1 cellular context compared by ENCODE assay signal in genomic region chr6:26216015-26216885, GRCh38.
TF ChIP-seq lines count a peak whose summit lies in the region.

No MANE protein-coding gene starts in this region.

TF ChIP-seq in HepG2, 621 proteins besides CTCF, POLR2A, EP300 and RAD21 (continued from another document and continues in another):
- TF ChIP-seq NFAT5 (CRISPR knock-in tag; IDR thresholded peaks at IDR 0.05): peak; percentile 73; the same call in 1 of the 2 replicates
- TF ChIP-seq REL (CRISPR knock-in tag; conservative IDR thresholded peaks at IDR 0.05): no peak
- TF ChIP-seq DRAP1 (CRISPR knock-in tag; IDR thresholded peaks at IDR 0.05): no peak
- TF ChIP-seq PAXIP1 (CRISPR knock-in tag; conservative IDR thresholded peaks at IDR 0.05): no peak
- TF ChIP-seq ATF1 (CRISPR knock-in tag; IDR thresholded peaks at IDR 0.05): peak; percentile 89
- no peak for TF ChIP-seq ZNF414 (CRISPR knock-in tag; IDR thresholded peaks at IDR 0.05)
- no peak for TF ChIP-seq SNRNP70 (IDR thresholded peaks at IDR 0.05; ENCODE audit: low read depth, low read length)
- TF ChIP-seq ZBTB34 (CRISPR knock-in tag; IDR thresholded peaks at IDR 0.05): no peak
- TF ChIP-seq NFE2L2 (IDR thresholded peaks at IDR 0.05; ENCODE audit: low read length): no peak
- no peak for TF ChIP-seq GPBP1L1 (CRISPR knock-in tag; IDR thresholded peaks at IDR 0.05)
- no peak for TF ChIP-seq CSRNP1 (CRISPR knock-in tag; IDR thresholded peaks at IDR 0.05)
- no peak; the same call in 1 of the 2 replicates for TF ChIP-seq HOXA7 (CRISPR knock-in tag; IDR thresholded peaks at IDR 0.05)
- no peak for TF ChIP-seq HOXA3 (CRISPR knock-in tag; IDR thresholded peaks at IDR 0.05)
- TF ChIP-seq ZNF362 (CRISPR knock-in tag; IDR thresholded peaks at IDR 0.05; ENCODE audit: borderline replicate concordance): no peak
- TF ChIP-seq ZUFSP (CRISPR knock-in tag; IDR thresholded peaks at IDR 0.05; ENCODE audit: borderline replicate concordance): no peak
- no peak for TF ChIP-seq ZNF607 (CRISPR knock-in tag; IDR thresholded peaks at IDR 0.05; ENCODE audit: borderline replicate concordance)
- TF ChIP-seq SMC3 (IDR thresholded peaks at IDR 0.05; ENCODE audit: low read length): no peak
- peak; percentile 33; the same call in 1 of the 2 replicates for TF ChIP-seq PAF1 (CRISPR knock-in tag; IDR thresholded peaks at IDR 0.05)
- peak; percentile 73 for TF ChIP-seq ONECUT2 (CRISPR knock-in tag; IDR thresholded peaks at IDR 0.05)
- TF ChIP-seq ZBTB37 (CRISPR knock-in tag; IDR thresholded peaks at IDR 0.05): no peak
- TF ChIP-seq ZNF547 (CRISPR knock-in tag; IDR thresholded peaks at IDR 0.05): no peak
- no peak; the same call in 1 of the 2 replicates for TF ChIP-seq ZBTB26 (CRISPR knock-in tag; IDR thresholded peaks at IDR 0.05; ENCODE audit: borderline replicate concordance)
- TF ChIP-seq ZNF543 (CRISPR knock-in tag; IDR thresholded peaks at IDR 0.05): 0 out of 2 replicates have a peak, but pooled peaks have one; percentile 4
- TF ChIP-seq NR3C1 (CRISPR knock-in tag; IDR thresholded peaks at IDR 0.05): no peak
- TF ChIP-seq KLF9 (CRISPR knock-in tag; IDR thresholded peaks at IDR 0.05; ENCODE audit: low read depth): peak; percentile 59; the same call in 1 of the 2 replicates
- TF ChIP-seq MXD4 (CRISPR knock-in tag; IDR thresholded peaks at IDR 0.05): peak; percentile 51; the same call in 1 of the 2 replicates
- no peak for TF ChIP-seq MTA3 (CRISPR knock-in tag; IDR thresholded peaks at IDR 0.05)
- no peak for TF ChIP-seq SRY (CRISPR knock-in tag; IDR thresholded peaks at IDR 0.05)
- peak; percentile 66; the same call in 1 of the 2 replicates for TF ChIP-seq ATF2 (CRISPR knock-in tag; IDR thresholded peaks at IDR 0.05)
- TF ChIP-seq CEBPG (CRISPR knock-in tag; IDR thresholded peaks at IDR 0.05): no peak
- no peak for TF ChIP-seq CBFB (CRISPR knock-in tag; IDR thresholded peaks at IDR 0.05)
- no peak for TF ChIP-seq TERF1 (CRISPR knock-in tag; IDR thresholded peaks at IDR 0.05)
